ENCODE assay signal across 28 cellular contexts in the genomic region with DNA sequence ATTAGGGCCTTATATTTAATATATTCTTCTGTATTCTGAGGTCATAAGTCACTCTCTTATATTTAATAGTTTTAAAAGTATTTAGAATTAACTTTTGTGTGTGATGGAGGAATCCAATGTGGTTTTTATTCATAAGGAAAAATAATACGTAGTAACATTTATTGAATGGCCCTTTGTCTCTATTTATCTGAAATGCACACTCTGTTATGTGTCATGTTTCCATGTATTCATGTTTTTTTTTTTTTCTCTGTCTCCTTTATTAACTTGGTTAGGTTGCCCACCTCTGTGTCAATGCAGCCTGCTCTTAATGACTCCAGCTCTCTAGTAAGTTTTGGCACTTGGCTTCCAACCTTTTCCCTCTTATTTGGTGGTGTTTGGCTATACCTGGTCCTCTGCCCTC.
"Had no signal": no experiment of that assay in that cellular context is flagged by ENCODE, and none has a peak within 500 bp of the region (broad histone marks: within the 10 kb centered on the region; RNA-seq: fewer than 3 reads in every experiment).

No MANE protein-coding gene starts in this region.

- H3K9me3 ChIP-seq: MG63, Peyer's patch, SJCRH30 had no signal

- H3K9me3 Mint-ChIP-seq: activated CD4-positive, alpha-beta memory T cell treated with anti-CD3 and anti-CD28 coated beads for 36 hours; activated CD4-positive, alpha-beta T cell treated with anti-CD3 and anti-CD28 coated beads, Interleukin-2, amount 10 ng/mL, durations not matched to agents 7 days and 5 days; activated T-cell treated with anti-CD3 and anti-CD28 coated beads, Interleukin-2, amount 50 U/mL, for 72 hours; activated T-helper 2 cell treated with anti-CD3 and anti-CD28 coated beads, Interferon-gamma antibody, Interleukin-2, Interleukin-4, amounts not matched to agents 10 μg/mL and 5 μg/mL and 100 μg/mL, durations not matched to agents 14 hours and 24 hours and 36 hours; T-cell had no signal

- H3K27ac Mint-ChIP-seq: activated CD4-positive, alpha-beta memory T cell treated with anti-CD3 and anti-CD28 coated beads for 36 hours; activated CD4-positive, alpha-beta T cell treated with anti-CD3 and anti-CD28 coated beads, Interleukin-2, amount 10 ng/mL, durations not matched to agents 7 days and 5 days; activated T-cell treated with anti-CD3 and anti-CD28 coated beads, Interleukin-2, amount 50 U/mL, for 72 hours; activated T-helper 2 cell treated with anti-CD3 and anti-CD28 coated beads, Interferon-gamma antibody, Interleukin-2, Interleukin-4, amounts not matched to agents 10 μg/mL and 5 μg/mL and 100 μg/mL, durations not matched to agents 14 hours and 24 hours and 36 hours had no signal

- FAIRE-seq: astrocyte had no signal

- H3K4me1 ChIP-seq: Peyer's patch, SJCRH30 had no signal

- H3K4me3 Mint-ChIP-seq: activated CD4-positive, alpha-beta memory T cell treated with anti-CD3 and anti-CD28 coated beads for 36 hours; activated CD4-positive, alpha-beta T cell treated with anti-CD3 and anti-CD28 coated beads, Interleukin-2, amount 10 ng/mL, durations not matched to agents 7 days and 5 days; T-cell had no signal

- ATAC-seq: activated T-cell treated with anti-CD3 and anti-CD28 coated beads, Interleukin-2, amount 50 U/mL, for 72 hours; T-cell had no signal

- H3K4me3 ChIP-seq: cardiac muscle cell, MG63, Peyer's patch, SJCRH30 had no signal

- H3K36me3 ChIP-seq: brain microvascular endothelial cell, cardiac muscle cell, MG63, Peyer's patch, SJCRH30 had no signal

- H3K27me3 Mint-ChIP-seq: activated CD4-positive, alpha-beta memory T cell treated with anti-CD3 and anti-CD28 coated beads for 36 hours; activated CD4-positive, alpha-beta T cell treated with anti-CD3 and anti-CD28 coated beads, Interleukin-2, amount 10 ng/mL, durations not matched to agents 7 days and 5 days; T-cell had no signal

- DNase-seq: activated CD4-positive, alpha-beta memory T cell treated with anti-CD3 and anti-CD28 coated beads for 36 hours; activated CD4-positive, alpha-beta T cell treated with anti-CD3 and anti-CD28 coated beads, Interleukin-2, amount 10 ng/mL, durations not matched to agents 7 days and 5 days; activated CD4-positive, CD25-positive, alpha-beta regulatory T cell; activated CD8-positive, alpha-beta memory T cell treated with anti-CD3 and anti-CD28 coated beads for 24 hours; activated gamma-delta T cell treated with Interleukin-2 at 50 U/mL for 16 hours; activated naive CD4-positive, alpha-beta T cell treated with anti-CD3 and anti-CD28 coated beads, Interleukin-2, amount 50 U/mL, for 16 hours; activated T-cell treated with anti-CD3 and anti-CD28 coated beads, Interleukin-2, amount 50 U/mL, for 72 hours; amygdala; brain microvascular endothelial cell; MG63; MV-4-11; NCI-H1092 treated with DMSO at 0.1 percent for 48 hours; NCI-H1417 treated with DMSO at 0.1 percent for 48 hours; NCI-H187; NCI-H2081; NCI-H510A treated with DMSO at 0.1 percent for 48 hours; NCI-H69; Peyer's patch; Right ventricle myocardium superior; SJCRH30; T-cell; T-helper 2 cell; T1000 had no signal

- H3K27ac ChIP-seq: brain microvascular endothelial cell, cardiac muscle cell, Peyer's patch, RWPE1, SJCRH30, VCaP had no signal

- H3K27me3 ChIP-seq: brain microvascular endothelial cell, cardiac muscle cell, MG63, Peyer's patch, SJCRH30 had no signal
